Comparison of ENCODE assay signal across 1 cellular context in the genomic region with DNA sequence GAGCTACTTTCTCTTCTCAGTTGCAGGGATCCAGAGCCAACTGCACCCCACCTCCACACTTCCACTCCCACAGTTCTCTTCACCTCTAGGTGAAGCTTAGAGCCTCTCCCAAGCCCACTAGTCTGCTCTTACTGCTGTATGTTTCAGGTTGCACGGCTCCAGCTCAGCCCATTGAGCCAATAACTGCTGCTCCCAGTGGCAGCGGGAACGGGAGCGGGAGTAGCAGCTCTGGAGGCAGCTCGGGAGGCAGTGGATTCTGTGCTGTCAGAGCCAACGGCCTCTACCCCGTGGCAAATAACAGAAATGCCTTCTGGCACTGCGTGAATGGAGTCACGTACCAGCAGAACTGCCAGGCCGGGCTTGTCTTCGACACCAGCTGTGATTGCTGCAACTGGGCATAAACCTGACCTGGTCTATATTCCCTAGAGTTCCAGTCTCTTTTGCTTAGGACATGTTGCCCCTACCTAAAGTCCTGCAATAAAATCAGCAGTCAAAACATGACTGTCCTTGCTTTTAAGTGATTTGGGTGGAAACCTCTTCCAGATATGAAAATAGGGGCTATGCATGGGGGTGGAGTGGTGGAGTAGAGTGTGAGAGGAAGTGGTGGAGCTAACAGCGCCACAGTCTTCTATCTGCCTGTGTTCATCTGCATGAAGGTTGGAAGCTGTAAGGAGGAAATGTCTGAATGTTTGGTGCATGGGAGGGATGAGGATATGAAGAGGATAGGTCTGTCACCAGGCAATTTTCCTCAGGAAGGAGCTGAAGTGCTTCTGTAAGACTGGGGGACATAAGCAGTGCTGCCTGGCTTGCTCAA.
TF ChIP-seq lines count a peak whose summit lies in the region.

No MANE protein-coding gene starts in this region.

TF ChIP-seq in SK-N-SH, 30 proteins besides CTCF, POLR2A, EP300 and RAD21 (continued from another document):
- TF ChIP-seq YY1 (IDR thresholded peaks at IDR 0.05; ENCODE audit: low read depth) = no peak
- TF ChIP-seq TEAD4 (IDR thresholded peaks at IDR 0.05; ENCODE audit: borderline replicate concordance, insufficient read depth) = no peak
- TF ChIP-seq FOSL2 (IDR thresholded peaks at IDR 0.05; ENCODE audit: borderline replicate concordance, low read depth) = no peak
- TF ChIP-seq FOXJ3 (CRISPR knock-in tag; IDR thresholded peaks at IDR 0.05) = no peak
- TF ChIP-seq FOXM1 (IDR thresholded peaks at IDR 0.05; ENCODE audit: low read depth) = no peak
- no peak for TF ChIP-seq SIN3A (IDR thresholded peaks at IDR 0.05; ENCODE audit: borderline replicate concordance, low read depth, low read length)
- no peak for TF ChIP-seq ELF1 (IDR thresholded peaks at IDR 0.05)
- no peak for TF ChIP-seq RCOR1 (IDR thresholded peaks at IDR 0.05; ENCODE audit: low read length)
- TF ChIP-seq NFIC (IDR thresholded peaks at IDR 0.05; ENCODE audit: borderline replicate concordance) = no peak
- TF ChIP-seq, protein P1, sequence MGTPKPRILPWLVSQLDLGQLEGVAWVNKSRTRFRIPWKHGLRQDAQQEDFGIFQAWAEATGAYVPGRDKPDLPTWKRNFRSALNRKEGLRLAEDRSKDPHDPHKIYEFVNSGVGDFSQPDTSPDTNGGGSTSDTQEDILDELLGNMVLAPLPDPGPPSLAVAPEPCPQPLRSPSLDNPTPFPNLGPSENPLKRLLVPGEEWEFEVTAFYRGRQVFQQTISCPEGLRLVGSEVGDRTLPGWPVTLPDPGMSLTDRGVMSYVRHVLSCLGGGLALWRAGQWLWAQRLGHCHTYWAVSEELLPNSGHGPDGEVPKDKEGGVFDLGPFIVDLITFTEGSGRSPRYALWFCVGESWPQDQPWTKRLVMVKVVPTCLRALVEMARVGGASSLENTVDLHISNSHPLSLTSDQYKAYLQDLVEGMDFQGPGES (IDR thresholded peaks at IDR 0.05; ENCODE audit: low read depth, low read length) = no peak
- TF ChIP-seq, protein P2, sequence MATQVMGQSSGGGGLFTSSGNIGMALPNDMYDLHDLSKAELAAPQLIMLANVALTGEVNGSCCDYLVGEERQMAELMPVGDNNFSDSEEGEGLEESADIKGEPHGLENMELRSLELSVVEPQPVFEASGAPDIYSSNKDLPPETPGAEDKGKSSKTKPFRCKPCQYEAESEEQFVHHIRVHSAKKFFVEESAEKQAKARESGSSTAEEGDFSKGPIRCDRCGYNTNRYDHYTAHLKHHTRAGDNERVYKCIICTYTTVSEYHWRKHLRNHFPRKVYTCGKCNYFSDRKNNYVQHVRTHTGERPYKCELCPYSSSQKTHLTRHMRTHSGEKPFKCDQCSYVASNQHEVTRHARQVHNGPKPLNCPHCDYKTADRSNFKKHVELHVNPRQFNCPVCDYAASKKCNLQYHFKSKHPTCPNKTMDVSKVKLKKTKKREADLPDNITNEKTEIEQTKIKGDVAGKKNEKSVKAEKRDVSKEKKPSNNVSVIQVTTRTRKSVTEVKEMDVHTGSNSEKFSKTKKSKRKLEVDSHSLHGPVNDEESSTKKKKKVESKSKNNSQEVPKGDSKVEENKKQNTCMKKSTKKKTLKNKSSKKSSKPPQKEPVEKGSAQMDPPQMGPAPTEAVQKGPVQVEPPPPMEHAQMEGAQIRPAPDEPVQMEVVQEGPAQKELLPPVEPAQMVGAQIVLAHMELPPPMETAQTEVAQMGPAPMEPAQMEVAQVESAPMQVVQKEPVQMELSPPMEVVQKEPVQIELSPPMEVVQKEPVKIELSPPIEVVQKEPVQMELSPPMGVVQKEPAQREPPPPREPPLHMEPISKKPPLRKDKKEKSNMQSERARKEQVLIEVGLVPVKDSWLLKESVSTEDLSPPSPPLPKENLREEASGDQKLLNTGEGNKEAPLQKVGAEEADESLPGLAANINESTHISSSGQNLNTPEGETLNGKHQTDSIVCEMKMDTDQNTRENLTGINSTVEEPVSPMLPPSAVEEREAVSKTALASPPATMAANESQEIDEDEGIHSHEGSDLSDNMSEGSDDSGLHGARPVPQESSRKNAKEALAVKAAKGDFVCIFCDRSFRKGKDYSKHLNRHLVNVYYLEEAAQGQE (IDR thresholded peaks at IDR 0.05; ENCODE audit: low read depth, low read length) = no peak
- TF ChIP-seq, protein P3, sequence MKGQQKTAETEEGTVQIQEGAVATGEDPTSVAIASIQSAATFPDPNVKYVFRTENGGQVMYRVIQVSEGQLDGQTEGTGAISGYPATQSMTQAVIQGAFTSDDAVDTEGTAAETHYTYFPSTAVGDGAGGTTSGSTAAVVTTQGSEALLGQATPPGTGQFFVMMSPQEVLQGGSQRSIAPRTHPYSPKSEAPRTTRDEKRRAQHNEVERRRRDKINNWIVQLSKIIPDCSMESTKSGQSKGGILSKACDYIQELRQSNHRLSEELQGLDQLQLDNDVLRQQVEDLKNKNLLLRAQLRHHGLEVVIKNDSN (IDR thresholded peaks at IDR 0.05; ENCODE audit: borderline replicate concordance, low read depth) = no peak
- TF ChIP-seq MXI1 (IDR thresholded peaks at IDR 0.05; ENCODE audit: low read depth, low read length) = no peak
- TF ChIP-seq NRF1 (IDR thresholded peaks at IDR 0.05; ENCODE audit: low read depth, low read length) = no peak
- TF ChIP-seq RFX5 (IDR thresholded peaks at IDR 0.05; ENCODE audit: low read length) = no peak
